In genomic region chr18:74895686-74896085, GRCh38 we compare ENCODE assay signal across 11 cellular contexts.
DNase-seq lines count a peak whose midpoint lies in the region; ATAC-seq and TF ChIP-seq lines count a peak whose summit lies in the region.
"Had no signal": no experiment of that assay in that cellular context is flagged by ENCODE, and none has a peak within 500 bp of the region (broad histone marks: within the 10 kb centered on the region; RNA-seq: fewer than 3 reads in every experiment).

No MANE protein-coding gene starts in this region.

- ATAC-seq in GM23338 = no peak

- H3K4me3 ChIP-seq in BLaER1 (no peak overlapping the region), mesendoderm (ENCODE audit: low read length) (no peak overlapping the region), GM23338 (no peak overlapping the region), esophagus muscularis mucosa (no peak overlapping the region)
- H3K4me3 ChIP-seq: adrenal gland, upper lobe of left lung had no signal

- intact Hi-C loops in esophagus muscularis mucosa (cut with DNase I) = loop anchor here (10.0 kb wide), 1 partner anchor 579 kb away; no protein-coding TSS in a partner anchor

- no peak overlapping the region for H2BK120ac ChIP-seq in mesendoderm (ENCODE audit: low read depth, low read length)

- no peak overlapping the region for H2BK15ac ChIP-seq in mesendoderm (replicated peaks; ENCODE audit: low read depth)

- H3F3A ChIP-seq in GM23338 (replicated peaks; ENCODE audit: low read depth) = no peaks in the 10 kb centered on the region

- peaks cover 2% of the 10 kb centered on the region for H3K27me3 Mint-ChIP-seq in GM23338 (ENCODE audit: insufficient read depth, low read depth, poor library complexity)
- H3K27me3 Mint-ChIP-seq: B cell had no signal

- H3K9me3 Mint-ChIP-seq in GM23338 = no peaks in the 10 kb centered on the region

- no CpG with 5 or more reads among the region's 1 CpG for WGBS in mesendoderm (ENCODE audit: extremely low coverage, insufficient coverage, low lambda C conversion rate)
- 68% methylated on average over 1 of the region's 1 CpG for WGBS in esophagus muscularis mucosa

- H3K4me1 Mint-ChIP-seq in GM23338 = peaks cover 17% of the 10 kb centered on the region
- H3K4me1 Mint-ChIP-seq: B cell had no signal

- H3K4ac ChIP-seq in mesendoderm (ENCODE audit: low read depth, low read length) = no peak overlapping the region

- H3K9me3 ChIP-seq in BLaER1 = no peaks in the 10 kb centered on the region
- no peaks in the 10 kb centered on the region for H3K9me3 ChIP-seq in esophagus muscularis mucosa
- H3K9me3 ChIP-seq: adrenal gland, upper lobe of left lung had no signal

- no peak for TF ChIP-seq EP300 in esophagus muscularis mucosa (IDR thresholded peaks at IDR 0.05)

- TF ChIP-seq CTCF in GM23338 (conservative IDR thresholded peaks at IDR 0.05; ENCODE audit: low read depth in 2 of 2) (no peak), esophagus muscularis mucosa (IDR thresholded peaks at IDR 0.05) (no peak)

- no peaks in the 10 kb centered on the region for H3K27me3 ChIP-seq in BLaER1
- H3K27me3 ChIP-seq in mesendoderm (ENCODE audit: insufficient read depth, low read length, poor library complexity) = no peaks in the 10 kb centered on the region
- H3K27me3 ChIP-seq in GM23338 (ENCODE audit: insufficient read depth) = no peaks in the 10 kb centered on the region
- no peaks in the 10 kb centered on the region for H3K27me3 ChIP-seq in esophagus muscularis mucosa
- H3K27me3 ChIP-seq: adrenal gland, upper lobe of left lung had no signal

- no peak overlapping the region for H3K23ac ChIP-seq in mesendoderm (ENCODE audit: low read length)

- H2AK5ac ChIP-seq in mesendoderm (ENCODE audit: low read length) = no peak overlapping the region

- no peaks in the 10 kb centered on the region for H3K79me1 ChIP-seq in mesendoderm (ENCODE audit: low read length)

- no peak for TF ChIP-seq POLR2A in esophagus muscularis mucosa (IDR thresholded peaks at IDR 0.05; ENCODE audit: low read depth)

- H3K36me3 ChIP-seq in BLaER1 = peaks cover 10% of the 10 kb centered on the region
- no peaks in the 10 kb centered on the region for H3K36me3 ChIP-seq in mesendoderm (ENCODE audit: control insufficient read depth, insufficient read depth, low read length)
- no peaks in the 10 kb centered on the region for H3K36me3 ChIP-seq in GM23338 (ENCODE audit: insufficient read depth)
- H3K36me3 ChIP-seq in esophagus muscularis mucosa = peaks cover 3 to 10% (median 5%) of the 10 kb centered on the region in 4 donors
- H3K36me3 ChIP-seq: adrenal gland had no signal

- peak overlapping the region; percentile 55 for H3K4me2 ChIP-seq in BLaER1
- H3K4me2 ChIP-seq in mesendoderm (ENCODE audit: low read length) = no peak overlapping the region
- no peak overlapping the region for H3K4me2 ChIP-seq in GM23338

- peak; percentile 8 for DNase-seq in NCI-H2107 (lab: John Stamatoyannopoulos, UW)
- peak; percentile 35 for DNase-seq in astrocyte of the hippocampus (ENCODE audit: low read depth, low spot score)
- peak; percentile 81 for DNase-seq in kidney tubule cell (ENCODE audit: low spot score)
- DNase-seq in mesendoderm = no peak
- no peak for DNase-seq in GM23338 (ENCODE audit: low spot score)
- DNase-seq in GM19240 (ENCODE audit: insufficient read length, low spot score) = no peak
- DNase-seq in esophagus muscularis mucosa (ENCODE audit: extremely low spot score) = no peak

- H4K8ac ChIP-seq in mesendoderm (ENCODE audit: low read depth, low read length) = no peak overlapping the region

- no peak overlapping the region for H2AFZ ChIP-seq in GM23338

- H3K4me3 Mint-ChIP-seq in GM23338 = no peak overlapping the region
- H3K4me3 Mint-ChIP-seq: B cell had no signal

- H2BK5ac ChIP-seq in mesendoderm (ENCODE audit: low read length) = no peak overlapping the region

- H3K27ac ChIP-seq in BLaER1 (no peak overlapping the region), mesendoderm (ENCODE audit: low read depth, low read length) (no peak overlapping the region), GM23338 (ENCODE audit: low read depth) (no peak overlapping the region), esophagus muscularis mucosa (replicated peaks in 1 of 4) (no peak overlapping the region)
- H3K27ac ChIP-seq: adrenal gland, upper lobe of left lung had no signal

- H3K4me1 ChIP-seq in BLaER1 (peaks cover 20% of the 10 kb centered on the region), mesendoderm (ENCODE audit: control insufficient read depth, low read depth, low read length) (no peaks in the 10 kb centered on the region), GM23338 (ENCODE audit: insufficient read depth) (no peaks in the 10 kb centered on the region), esophagus muscularis mucosa (no peaks in the 10 kb centered on the region)
- H3K4me1 ChIP-seq: adrenal gland had no signal

- H3K9ac ChIP-seq in BLaER1 (no peak overlapping the region), mesendoderm (ENCODE audit: low read length) (no peak overlapping the region)

- H3K9me2 ChIP-seq in GM23338 (ENCODE audit: insufficient read depth) = no peaks in the 10 kb centered on the region

- H3K27ac Mint-ChIP-seq in GM23338 = no peak overlapping the region
- H3K27ac Mint-ChIP-seq: B cell had no signal

- no peak overlapping the region for H3K56ac ChIP-seq in mesendoderm (ENCODE audit: low read length)

- H3K36me3 Mint-ChIP-seq in GM23338 (ENCODE audit: low read depth) = no peaks in the 10 kb centered on the region

- no peak overlapping the region for H4K5ac ChIP-seq in mesendoderm (ENCODE audit: low read length)

- H3K18ac ChIP-seq in mesendoderm (ENCODE audit: low read length) = no peak overlapping the region

- H3K79me2 ChIP-seq in mesendoderm (ENCODE audit: control insufficient read depth, insufficient read depth, low read length) (no peaks in the 10 kb centered on the region), GM23338 (replicated peaks; ENCODE audit: insufficient read depth) (no peaks in the 10 kb centered on the region)

- H4K20me1 ChIP-seq in BLaER1 = no peaks in the 10 kb centered on the region
- H4K20me1 ChIP-seq in GM23338 (replicated peaks; ENCODE audit: insufficient read depth) = no peaks in the 10 kb centered on the region

TF ChIP-seq in GM23338, 12 proteins besides CTCF, POLR2A, EP300 and RAD21 (continues in another document):
- no peak for TF ChIP-seq JUNB (IDR thresholded peaks at IDR 0.05; ENCODE audit: unreplicated experiment)
- TF ChIP-seq ZNF331 (CRISPR knock-in tag; IDR thresholded peaks at IDR 0.05; ENCODE audit: low read depth) = no peak
- no peak for TF ChIP-seq ETS1 (IDR thresholded peaks at IDR 0.05)
- no peak for TF ChIP-seq POLR2AphosphoS5 (IDR thresholded peaks at IDR 0.05; ENCODE audit: low read depth)
- TF ChIP-seq NANOG (IDR thresholded peaks at IDR 0.05; ENCODE audit: borderline replicate concordance) = no peak
- TF ChIP-seq EZH2 (IDR thresholded peaks at IDR 0.05; ENCODE audit: low read depth, unreplicated experiment) = no peak
- TF ChIP-seq EZH2phosphoT487 (IDR thresholded peaks at IDR 0.05; ENCODE audit: unreplicated experiment) = no peak
- no peak for TF ChIP-seq ZNF114 (CRISPR knock-in tag; IDR thresholded peaks at IDR 0.05)
- TF ChIP-seq, protein P1, sequence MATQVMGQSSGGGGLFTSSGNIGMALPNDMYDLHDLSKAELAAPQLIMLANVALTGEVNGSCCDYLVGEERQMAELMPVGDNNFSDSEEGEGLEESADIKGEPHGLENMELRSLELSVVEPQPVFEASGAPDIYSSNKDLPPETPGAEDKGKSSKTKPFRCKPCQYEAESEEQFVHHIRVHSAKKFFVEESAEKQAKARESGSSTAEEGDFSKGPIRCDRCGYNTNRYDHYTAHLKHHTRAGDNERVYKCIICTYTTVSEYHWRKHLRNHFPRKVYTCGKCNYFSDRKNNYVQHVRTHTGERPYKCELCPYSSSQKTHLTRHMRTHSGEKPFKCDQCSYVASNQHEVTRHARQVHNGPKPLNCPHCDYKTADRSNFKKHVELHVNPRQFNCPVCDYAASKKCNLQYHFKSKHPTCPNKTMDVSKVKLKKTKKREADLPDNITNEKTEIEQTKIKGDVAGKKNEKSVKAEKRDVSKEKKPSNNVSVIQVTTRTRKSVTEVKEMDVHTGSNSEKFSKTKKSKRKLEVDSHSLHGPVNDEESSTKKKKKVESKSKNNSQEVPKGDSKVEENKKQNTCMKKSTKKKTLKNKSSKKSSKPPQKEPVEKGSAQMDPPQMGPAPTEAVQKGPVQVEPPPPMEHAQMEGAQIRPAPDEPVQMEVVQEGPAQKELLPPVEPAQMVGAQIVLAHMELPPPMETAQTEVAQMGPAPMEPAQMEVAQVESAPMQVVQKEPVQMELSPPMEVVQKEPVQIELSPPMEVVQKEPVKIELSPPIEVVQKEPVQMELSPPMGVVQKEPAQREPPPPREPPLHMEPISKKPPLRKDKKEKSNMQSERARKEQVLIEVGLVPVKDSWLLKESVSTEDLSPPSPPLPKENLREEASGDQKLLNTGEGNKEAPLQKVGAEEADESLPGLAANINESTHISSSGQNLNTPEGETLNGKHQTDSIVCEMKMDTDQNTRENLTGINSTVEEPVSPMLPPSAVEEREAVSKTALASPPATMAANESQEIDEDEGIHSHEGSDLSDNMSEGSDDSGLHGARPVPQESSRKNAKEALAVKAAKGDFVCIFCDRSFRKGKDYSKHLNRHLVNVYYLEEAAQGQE (IDR thresholded peaks at IDR 0.05; ENCODE audit: unreplicated experiment) = no peak
- no peak for TF ChIP-seq STAT1 (IDR thresholded peaks at IDR 0.05; ENCODE audit: unreplicated experiment)

Comparison
In these comparisons a context has a peak if more than half of its experiments do, and no peak if none do; other contexts are left out.
1. DNase-seq: peak in NCI-H2107 (single experiment), astrocyte of the hippocampus (single experiment) and kidney tubule cell (single experiment); none in mesendoderm (single experiment), GM23338 (single experiment), GM19240 (single experiment) and esophagus muscularis mucosa (single experiment).